In the genomic region with DNA sequence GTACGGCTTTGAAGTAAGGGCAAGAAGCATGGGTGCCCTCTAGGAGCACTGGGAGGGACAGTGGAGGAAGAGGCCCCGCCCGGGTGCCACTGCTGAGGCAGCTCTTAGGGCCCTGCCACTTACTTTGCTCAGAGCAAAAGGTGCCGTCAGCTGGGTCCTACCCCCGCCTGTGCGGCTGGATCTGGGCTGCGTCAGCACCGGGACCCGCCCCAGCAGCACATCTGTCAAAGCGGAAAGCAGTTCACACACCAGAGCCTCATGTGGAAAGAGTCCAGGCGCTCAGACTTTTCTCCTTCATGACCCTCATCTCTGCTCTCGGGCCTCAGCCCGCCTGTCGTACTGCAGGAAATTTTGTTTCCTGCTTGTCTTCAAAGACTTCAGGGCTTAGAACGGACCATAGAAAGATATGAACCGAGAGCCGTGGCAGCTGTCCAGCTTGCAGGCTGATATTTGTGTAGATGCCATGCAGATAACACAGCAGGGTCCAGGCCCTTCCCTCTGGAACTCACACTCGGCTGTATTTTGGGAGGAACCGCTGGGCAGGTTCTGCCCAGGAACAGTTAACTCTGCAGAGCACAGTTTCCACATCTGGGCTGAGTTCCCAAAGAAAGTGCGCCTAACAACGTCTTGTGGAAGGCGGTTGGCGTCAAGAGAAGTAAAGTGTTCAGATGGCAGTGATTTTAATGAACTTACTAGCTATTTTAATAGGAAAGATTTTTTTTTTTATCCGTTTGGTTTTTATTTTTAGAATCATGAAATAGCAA, we compare ENCODE assay signal across 12 cellular contexts. TPM values are rescaled to one million over a fixed set of nuclear protein-coding genes. Genes with fewer than 3 reads are reported as not detected.
DNase-seq lines count a peak whose midpoint lies in the region; ATAC-seq and TF ChIP-seq lines count a peak whose summit lies in the region.
"Had no signal": no experiment of that assay in that cellular context is flagged by ENCODE, and none has a peak within 500 bp of the region (broad histone marks: within the 10 kb centered on the region; RNA-seq: fewer than 3 reads in every experiment).

No MANE protein-coding gene starts in this region.

- no peak overlapping the region for H3K4me3 Mint-ChIP-seq in osteocyte (ENCODE audit: unreplicated experiment)
- H3K4me3 Mint-ChIP-seq: activated T-helper 17 cell treated with anti-CD3 and anti-CD28 coated beads, Interleukin-2, amount 50 U/mL, for 72 hours had no signal

- intact Hi-C loops in breast epithelium (cut with DNase I; ENCODE audit: low total_unique reads), result loop anchor here (10.0 kb wide), 1 partner anchor 447 kb away; no protein-coding TSS in a partner anchor
- intact Hi-C loops in mammary epithelial cell (cut with micrococcal nuclease), result loop anchor here (5.0 kb wide), 1 partner anchor 314 kb away; no protein-coding TSS in a partner anchor
- intact Hi-C loops in left cardiac atrium (cut with DNase I), result no loop called here
- intact Hi-C loops in vagina (cut with DNase I), result loop anchor here (5.0 kb wide), 2 partner anchors 254 to 449 kb away; a partner anchor contains a TSS

- H3K27me3 ChIP-seq in breast epithelium, result no peaks in the 10 kb centered on the region
- H3K27me3 ChIP-seq in mammary epithelial cell (ENCODE audit: insufficient read depth, low read length), result no peaks in the 10 kb centered on the region
- H3K27me3 ChIP-seq in vagina, result no peaks in the 10 kb centered on the region

- H3K27ac ChIP-seq in breast epithelium (peak overlapping the region; percentile 31 to 80), mammary epithelial cell (ENCODE audit: insufficient read depth, low read depth, low read length) (no peak overlapping the region), vagina (peak overlapping the region; percentile 84)
- H3K27ac ChIP-seq: PC-9 had no signal

- H3K4me1 ChIP-seq in breast epithelium, result no peaks in the 10 kb centered on the region
- H3K4me1 ChIP-seq in mammary epithelial cell (ENCODE audit: insufficient read depth, low read length), result peaks cover 5% of the 10 kb centered on the region
- H3K4me1 ChIP-seq in vagina, result peaks cover 30% of the 10 kb centered on the region

- no peak overlapping the region for H2AFZ ChIP-seq in mammary epithelial cell (ENCODE audit: low read depth, low read length)
- H2AFZ ChIP-seq: PC-9 had no signal

- BruUV-seq in mammary epithelial cell (replicated peaks; lab: Mats Ljungman, UMichigan), result no TSS peak

- H3K27me3 Mint-ChIP-seq in osteocyte (ENCODE audit: unreplicated experiment), result no peaks in the 10 kb centered on the region
- H3K27me3 Mint-ChIP-seq: activated T-helper 17 cell treated with anti-CD3 and anti-CD28 coated beads, Interleukin-2, amount 50 U/mL, for 72 hours had no signal

- H3K4me2 ChIP-seq in mammary epithelial cell (ENCODE audit: insufficient read depth, low read depth, low read length), result no peak overlapping the region
- H3K4me2 ChIP-seq: PC-9 had no signal

- 81% methylated on average over 16 of the region's 24 CpGs for WGBS in mammary epithelial cell (ENCODE audit: low coverage, missing lambda C conversion rate)

- no peak overlapping the region for H3K9ac ChIP-seq in mammary epithelial cell (ENCODE audit: insufficient read depth, low read length)

- TF ChIP-seq POLR2A in breast epithelium (IDR thresholded peaks at IDR 0.05), result no peak
- TF ChIP-seq POLR2A in vagina (IDR thresholded peaks at IDR 0.05), result no peak

- DNase-seq in breast epithelium (ENCODE audit: low spot score in 2 of 2), result no peak
- no peak for DNase-seq in mammary epithelial cell
- peak; percentile 85 for DNase-seq in left cardiac atrium
- DNase-seq in osteocyte (ENCODE audit: extremely low spot score, unreplicated experiment), result no peak
- peak in 1 of 2 donors; percentile 94 for DNase-seq in vagina (ENCODE audit: extremely low spot score in 2 of 2)
- no peak for DNase-seq in NCI-H1694 treated with DMSO at 0.1 percent for 48 hours (lab: John Stamatoyannopoulos, UW)
- no peak for DNase-seq in NCI-H226
- DNase-seq: islet precursor cell, NCI-H1417 treated with DMSO at 0.1 percent for 48 hours, PC-9 had no signal

- dilution Hi-C loops in mammary epithelial cell (cut with HindIII; ENCODE audit: low sequenced_read_pairs), result loop anchor here (10.0 kb wide), 1 partner anchor 63 kb away; a partner anchor contains a TSS

- no peaks in the 10 kb centered on the region for H4K20me1 ChIP-seq in mammary epithelial cell (ENCODE audit: insufficient read depth, low read length)

- no peak overlapping the region for H3K4me3 ChIP-seq in breast epithelium
- no peak overlapping the region for H3K4me3 ChIP-seq in mammary epithelial cell (replicated peaks in 1 of 3; ENCODE audit: insufficient read depth in 1 of 3, low read depth in 2 of 3, low read length in 3 of 3)
- H3K4me3 ChIP-seq in vagina, result no peak overlapping the region
- H3K4me3 ChIP-seq: PC-9 had no signal

- ATAC-seq in left cardiac atrium (peak; percentile 58 to 84), GM18511 (IDR thresholded peaks at IDR 0.05; ENCODE audit: unreplicated experiment) (no peak)
- ATAC-seq: activated T-helper 17 cell treated with anti-CD3 and anti-CD28 coated beads, Interleukin-2, amount 50 U/mL, for 72 hours had no signal

- in situ Hi-C loops in mammary epithelial cell (cut with MboI; ENCODE audit: low sequenced_read_pairs in 2 of 2), result loop anchor here in 1 of 2 donors (10.0 kb wide), 1 partner anchor 257 kb away; a partner anchor contains a TSS

- no peaks in the 10 kb centered on the region for H3K79me2 ChIP-seq in mammary epithelial cell (ENCODE audit: insufficient read depth, low read length)

- H3K36me3 ChIP-seq in breast epithelium (no peaks in the 10 kb centered on the region), mammary epithelial cell (ENCODE audit: insufficient read depth, low read length) (peaks cover 3% of the 10 kb centered on the region), vagina (peaks cover 0 to 20% of the 10 kb centered on the region in 2 donors)

- CTCF ChIA-PET in mammary epithelial cell (lab: Charles Lee; ENCODE audit: low non-redundant PET), result no interaction called here

- H3K36me3 Mint-ChIP-seq in osteocyte (ENCODE audit: unreplicated experiment), result peaks cover 18% of the 10 kb centered on the region

- no peak for TF ChIP-seq CTCF in breast epithelium (IDR thresholded peaks at IDR 0.05)
- TF ChIP-seq CTCF in mammary epithelial cell (conservative IDR thresholded peaks at IDR 0.05 in 1 of 2, IDR thresholded peaks at IDR 0.05 in 1 of 2; ENCODE audit: extremely low read depth in 1 of 2, insufficient read depth in 1 of 2, low read depth in 1 of 2, low read length in 2 of 2), result no peak
- TF ChIP-seq CTCF in osteocyte (IDR thresholded peaks at IDR 0.05), result no peak
- TF ChIP-seq CTCF in vagina (IDR thresholded peaks at IDR 0.05), result no peak

- peaks cover 31% of the 10 kb centered on the region for H3K4me1 Mint-ChIP-seq in osteocyte (ENCODE audit: unreplicated experiment)
- H3K4me1 Mint-ChIP-seq: activated T-helper 17 cell treated with anti-CD3 and anti-CD28 coated beads, Interleukin-2, amount 50 U/mL, for 72 hours had no signal

- H3K9me3 ChIP-seq in breast epithelium (no peaks in the 10 kb centered on the region), mammary epithelial cell (replicated peaks; ENCODE audit: insufficient read depth, low read length) (no peaks in the 10 kb centered on the region), vagina (no peaks in the 10 kb centered on the region)

- peak overlapping the region; percentile 68 for H3K27ac Mint-ChIP-seq in osteocyte (ENCODE audit: unreplicated experiment)
- H3K27ac Mint-ChIP-seq: activated T-helper 17 cell treated with anti-CD3 and anti-CD28 coated beads, Interleukin-2, amount 50 U/mL, for 72 hours had no signal

- H3K9me3 Mint-ChIP-seq in osteocyte (ENCODE audit: unreplicated experiment), result no peaks in the 10 kb centered on the region
- H3K9me3 Mint-ChIP-seq: activated T-helper 17 cell treated with anti-CD3 and anti-CD28 coated beads, Interleukin-2, amount 50 U/mL, for 72 hours had no signal

RNA-seq across cellular contexts. Expression of a gene that starts 44.3 kb away (rescaled TPM):
- total RNA-seq in breast epithelium (10 to 100 TPM in 1 of 3 donors, 1 to 10 TPM in 2; 3.7 to 10.5 (median 7.9) TPM), mammary epithelial cell (10 to 100 TPM; 24.3 to 34.5 TPM), left cardiac atrium (10 to 100 TPM; 15.8 to 19.8 TPM), osteocyte (10.9 and 12.0 TPM in 2 replicates), vagina (31.4 TPM)
- 31.9 TPM for polyA plus RNA-seq in mammary epithelial cell
- 39.9 TPM for polyA minus RNA-seq in mammary epithelial cell

RNA-seq across cellular contexts. Expression of a gene that starts 44.9 kb away (rescaled TPM):
- total RNA-seq in breast epithelium (10 to 100 TPM; 14.1 to 29.8 (median 23.6) TPM), mammary epithelial cell (10 to 100 TPM; 27.8 to 34.0 TPM), left cardiac atrium (10 to 100 TPM; 14.9 to 15.0 TPM), osteocyte (28.1 and 36.9 TPM in 2 replicates), vagina (29.7 TPM)
- 52.4 TPM for polyA plus RNA-seq in mammary epithelial cell
- 64.4 TPM for polyA minus RNA-seq in mammary epithelial cell

Comparison
In these comparisons a context has a peak if more than half of its experiments do, and no peak if none do; other contexts are left out.
1. intact Hi-C loops: an anchor here in breast epithelium (10.0 kb wide), mammary epithelial cell (5.0 kb wide) and vagina (5.0 kb wide); none called in left cardiac atrium.